ENCODE assay signal across 8 cellular contexts in genomic region chr17:58330997-58331814, GRCh38. TPM values are rescaled to one million over a fixed set of nuclear protein-coding genes. Genes with fewer than 3 reads are reported as not detected.
DNase-seq lines count a peak whose midpoint lies in the region; ATAC-seq and TF ChIP-seq lines count a peak whose summit lies in the region.

No MANE protein-coding gene starts in this region.

- H3K9me3 ChIP-seq in smooth muscle cell (replicated peaks; ENCODE audit: low read depth): no peaks in the 10 kb centered on the region

- H3F3A ChIP-seq in smooth muscle cell (ENCODE audit: low read depth): no peaks in the 10 kb centered on the region

- peak overlapping the region; percentile 31 for H3K4me2 ChIP-seq in smooth muscle cell

- no peak for ATAC-seq in GM19324 (IDR thresholded peaks at IDR 0.05; ENCODE audit: low FRiP score, unreplicated experiment)
- ATAC-seq in HG03025 (IDR thresholded peaks at IDR 0.05; ENCODE audit: low FRiP score, unreplicated experiment): no peak

- TF ChIP-seq CTCF in HL-60 (IDR thresholded peaks at IDR 0.05; ENCODE audit: insufficient read depth, low read length): no peak
- no peak for TF ChIP-seq CTCF in smooth muscle cell (IDR thresholded peaks at IDR 0.05; ENCODE audit: borderline replicate concordance, insufficient read depth, poor library complexity, severe bottlenecking)

- H3K27me3 Mint-ChIP-seq in activated CD4-positive, alpha-beta T cell treated with anti-CD3 and anti-CD28 coated beads, Interleukin-2, amount 10 ng/mL, durations not matched to agents 24 days and 14 days: peaks cover 4% of the 10 kb centered on the region

- H3K27ac ChIP-seq in HL-60 (replicated peaks) (peak overlapping the region; percentile 100), smooth muscle cell (ENCODE audit: low read depth) (peak overlapping the region; percentile 4)

- H3K27ac Mint-ChIP-seq in activated CD4-positive, alpha-beta T cell treated with anti-CD3 and anti-CD28 coated beads, Interleukin-2, amount 10 ng/mL, durations not matched to agents 24 days and 14 days: peak overlapping the region; percentile 100

- no peaks in the 10 kb centered on the region for H4K20me1 ChIP-seq in smooth muscle cell (ENCODE audit: low read depth)

- H3K79me2 ChIP-seq in smooth muscle cell (ENCODE audit: low read depth): no peaks in the 10 kb centered on the region

- peak overlapping the region; percentile 72 for H3K4me3 ChIP-seq in HL-60 (replicated peaks; ENCODE audit: insufficient read depth, low read length)
- H3K4me3 ChIP-seq in smooth muscle cell: no peak overlapping the region

- H3K9ac ChIP-seq in smooth muscle cell (ENCODE audit: low read depth): no peak overlapping the region

- TF ChIP-seq POLR2A in erythroblast (IDR thresholded peaks at IDR 0.05; ENCODE audit: low read length): no peak

- intact Hi-C loops in activated CD4-positive, alpha-beta T cell treated with anti-CD3 and anti-CD28 coated beads, Interleukin-2, amount 10 ng/mL, durations not matched to agents 24 days and 14 days (cut with micrococcal nuclease): loop anchor here (10.0 kb wide), 2 partner anchors 824 to 1454 kb away; partner anchors contain the start of genes PRR11 and SKA2

- DNase-seq in HL-60 (ENCODE audit: low read depth in 1 of 2, low spot score in 1 of 2) (peak; percentile 85 to 99), erythroblast (lab: John Stamatoyannopoulos, UW) (peak; percentile 88 to 91), smooth muscle cell (lab: John Stamatoyannopoulos, UW; ENCODE audit: unreplicated experiment) (no peak), NCI-H146 treated with DMSO at 0.1 percent for 48 hours (lab: John Stamatoyannopoulos, UW; ENCODE audit: unreplicated experiment) (no peak), D341Med (ENCODE audit: low spot score) (no peak)
- peak; percentile 90 for DNase-seq in activated CD4-positive, alpha-beta T cell treated with anti-CD3 and anti-CD28 coated beads, Interleukin-2, amount 10 ng/mL, durations not matched to agents 24 days and 14 days

- no peak overlapping the region for H2AFZ ChIP-seq in smooth muscle cell (ENCODE audit: low read depth)

- peaks cover 17% of the 10 kb centered on the region for H3K4me1 ChIP-seq in smooth muscle cell (ENCODE audit: low read depth)

- H3K9me3 Mint-ChIP-seq in activated CD4-positive, alpha-beta T cell treated with anti-CD3 and anti-CD28 coated beads, Interleukin-2, amount 10 ng/mL, durations not matched to agents 24 days and 14 days: peaks cover 4% of the 10 kb centered on the region

- peaks cover 52% of the 10 kb centered on the region for H3K4me1 Mint-ChIP-seq in activated CD4-positive, alpha-beta T cell treated with anti-CD3 and anti-CD28 coated beads, Interleukin-2, amount 10 ng/mL, durations not matched to agents 24 days and 14 days

- H3K36me3 Mint-ChIP-seq in activated CD4-positive, alpha-beta T cell treated with anti-CD3 and anti-CD28 coated beads, Interleukin-2, amount 10 ng/mL, durations not matched to agents 24 days and 14 days (ENCODE audit: low read depth): peaks cover 54% of the 10 kb centered on the region

- H3K36me3 ChIP-seq in smooth muscle cell (ENCODE audit: low read depth): no peaks in the 10 kb centered on the region

- H3K4me3 Mint-ChIP-seq in activated CD4-positive, alpha-beta T cell treated with anti-CD3 and anti-CD28 coated beads, Interleukin-2, amount 10 ng/mL, durations not matched to agents 24 days and 14 days: peak overlapping the region; percentile 91

- H3K27me3 ChIP-seq in HL-60 (ENCODE audit: insufficient read depth, poor library complexity, severe bottlenecking): no peaks in the 10 kb centered on the region
- no peaks in the 10 kb centered on the region for H3K27me3 ChIP-seq in smooth muscle cell (ENCODE audit: low read depth)

- WGBS in smooth muscle cell (ENCODE audit: low lambda C conversion rate): 86% methylated on average over 22 of the region's 23 CpGs

RNA-seq across cellular contexts. Expression of gene TSPOAP1, which starts 2.6 kb away (rescaled TPM):
- total RNA-seq in activated CD4-positive, alpha-beta T cell treated with anti-CD3 and anti-CD28 coated beads, Interleukin-2, amount 10 ng/mL, durations not matched to agents 24 days and 14 days: 22.6 and 23.6 TPM in 2 replicates
- total RNA-seq in smooth muscle cell: 4.3 and 7.0 TPM in 2 replicates
- polyA plus RNA-seq in smooth muscle cell: 11.7 and 18.3 TPM in 2 replicates

RNA-seq across cellular contexts. Expression of gene SUPT4H1, which starts 20.8 kb away (rescaled TPM):
- total RNA-seq in activated CD4-positive, alpha-beta T cell treated with anti-CD3 and anti-CD28 coated beads, Interleukin-2, amount 10 ng/mL, durations not matched to agents 24 days and 14 days: 139 and 143 TPM in 2 replicates
- 58.5 and 66.1 TPM in 2 replicates for total RNA-seq in smooth muscle cell
- polyA plus RNA-seq in smooth muscle cell: 92.4 and 107 TPM in 2 replicates

RNA-seq across cellular contexts. Expression of gene MPO, which starts 50.5 kb away (rescaled TPM):
- total RNA-seq in activated CD4-positive, alpha-beta T cell treated with anti-CD3 and anti-CD28 coated beads, Interleukin-2, amount 10 ng/mL, durations not matched to agents 24 days and 14 days: not detected in 2 replicates
- not detected in 2 replicates for total RNA-seq in smooth muscle cell
- polyA plus RNA-seq in smooth muscle cell: 0.09 TPM in 1 of 2 replicates, not detected in the other

Comparison
In these comparisons a context has a peak if more than half of its experiments do, and no peak if none do; other contexts are left out.
1. DNase-seq: peak in HL-60 (2 of 2), activated CD4-positive, alpha-beta T cell treated with anti-CD3 and anti-CD28 coated beads, Interleukin-2, amount 10 ng/mL, durations not matched to agents 24 days and 14 days (single experiment) and erythroblast (2 of 2); none in smooth muscle cell (single experiment), NCI-H146 treated with DMSO at 0.1 percent for 48 hours (single experiment) and D341Med (single experiment).